10 cellular contexts compared by ENCODE assay signal in the genomic region with DNA sequence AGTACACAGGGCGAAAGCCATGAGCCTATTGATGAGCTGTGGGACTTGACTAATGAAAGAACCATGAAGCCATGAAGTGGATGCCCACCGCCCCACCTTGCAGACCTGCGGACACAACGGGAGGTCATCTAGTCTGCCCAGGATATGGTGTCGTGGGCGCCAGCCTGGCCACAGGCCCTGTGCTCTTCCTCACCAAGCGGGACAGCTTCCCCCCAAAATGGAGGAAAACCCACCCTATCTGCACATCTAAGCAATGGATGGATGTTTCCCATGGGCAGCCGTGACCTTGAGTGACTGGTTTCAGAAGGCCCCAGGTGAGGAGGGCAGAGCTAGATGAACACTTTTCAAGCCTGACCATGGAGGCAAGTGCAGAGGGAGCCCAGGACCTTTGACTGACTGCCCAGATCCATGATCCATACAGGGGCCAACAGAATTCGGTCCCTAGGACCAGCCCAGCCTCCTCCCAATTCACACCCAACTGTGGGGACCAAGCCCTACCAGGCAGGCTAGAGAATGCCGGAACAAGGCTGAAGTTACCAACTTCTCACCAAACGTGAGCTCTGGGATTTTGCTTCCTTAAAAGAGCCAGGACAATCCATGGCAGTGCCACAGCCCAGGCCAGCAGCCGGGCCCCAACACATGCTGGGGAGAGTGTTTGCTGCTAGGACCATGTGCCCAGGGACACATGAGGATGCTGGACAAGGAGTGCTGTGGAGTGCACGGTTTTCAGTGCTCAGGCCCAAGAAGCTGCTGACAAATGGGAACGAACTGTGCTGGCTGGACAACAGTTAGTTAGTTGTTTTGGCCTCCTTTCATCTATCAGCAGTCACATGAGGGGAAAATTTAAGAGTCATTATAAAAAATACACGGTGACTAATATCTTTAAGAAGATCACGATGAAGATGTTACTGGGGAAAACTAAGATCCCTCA.
DNase-seq lines count a peak whose midpoint lies in the region; ATAC-seq, FAIRE-seq and TF ChIP-seq lines count a peak whose summit lies in the region.
"Had no signal": no experiment of that assay in that cellular context is flagged by ENCODE, and none has a peak within 500 bp of the region (broad histone marks: within the 10 kb centered on the region; RNA-seq: fewer than 3 reads in every experiment).

No MANE protein-coding gene starts in this region.

- no peak overlapping the region for H3K4me3 Mint-ChIP-seq in T-helper 1 cell treated with Interleukin-12 subunit alpha and Interleukin-12 subunit beta and Interleukin-4 antibody, amounts not matched to agents 30 μg/mL and 1 μg/mL, for 36 hours

- H3K27ac Mint-ChIP-seq in T-helper 1 cell treated with Interleukin-12 subunit alpha and Interleukin-12 subunit beta and Interleukin-4 antibody, amounts not matched to agents 30 μg/mL and 1 μg/mL, for 36 hours: peak overlapping the region; percentile 87

- CTCF ChIA-PET in HepG2 (lab: Yijun Ruan, JAX; ENCODE audit: low intra/inter-chr PET ratio, low total read pairs): no interaction called here

- peaks cover 15% of the 10 kb centered on the region for H3K4me1 Mint-ChIP-seq in T-helper 1 cell treated with Interleukin-12 subunit alpha and Interleukin-12 subunit beta and Interleukin-4 antibody, amounts not matched to agents 30 μg/mL and 1 μg/mL, for 36 hours (ENCODE audit: low read depth)

- ATAC-seq in HepG2 (no peak), GM19467 (IDR thresholded peaks at IDR 0.05; ENCODE audit: unreplicated experiment) (no peak), GM21526 (IDR thresholded peaks at IDR 0.05; ENCODE audit: low FRiP score, unreplicated experiment) (no peak), SK-N-SH treated with all-trans-retinoic acid at 6 μM for 48 hours (no peak)

- DNase-seq in T-helper 1 cell: no peak
- DNase-seq in coronary artery (ENCODE audit: low spot score): peak; percentile 68
- DNase-seq in HepG2 (ENCODE audit: low spot score): no peak
- DNase-seq in substantia nigra (lab: John Stamatoyannopoulos, UW): peak in 10 of 49 donors; percentile 21 to 51 (median 34)
- DNase-seq: NCI-H446 had no signal

- in situ Hi-C loops in HepG2 (cut with HindIII; ENCODE audit: extremely low pct_ligation_motif_present, low pct_unique_long_range_greater_than_20kb): no loop called here

- POLR2A ChIA-PET in HepG2 (lab: Yijun Ruan, JAX): no interaction called here

- no peaks in the 10 kb centered on the region for H3K9me3 ChIP-seq in HepG2 (ENCODE audit: low read length)

- H3K27me3 ChIP-seq in HepG2 (ENCODE audit: control insufficient read depth in 1 of 2, insufficient read depth in 2 of 2, low read length in 2 of 2): no peaks in the 10 kb centered on the region

- WGBS in HepG2 (ENCODE audit: low lambda C conversion rate): 98% methylated on average over 15 of the region's 16 CpGs

- H3K27me3 Mint-ChIP-seq in T-helper 1 cell treated with Interleukin-12 subunit alpha and Interleukin-12 subunit beta and Interleukin-4 antibody, amounts not matched to agents 30 μg/mL and 1 μg/mL, for 36 hours (ENCODE audit: low read depth): no peaks in the 10 kb centered on the region

- no peak overlapping the region for H3K4me3 ChIP-seq in coronary artery
- no peak overlapping the region for H3K4me3 ChIP-seq in HepG2 (replicated peaks in 1 of 3; ENCODE audit: insufficient read depth in 1 of 3, low read depth in 2 of 3, low read length in 3 of 3)

- FAIRE-seq in HepG2 (lab: Jason Lieb, UNC): no peak

- no peak for TF ChIP-seq POLR2A in HepG2 (IDR thresholded peaks at IDR 0.05; ENCODE audit: insufficient read depth in 1 of 2, low read depth in 2 of 2, low read length in 2 of 2)

- peaks cover 9% of the 10 kb centered on the region for H3K9me3 Mint-ChIP-seq in T-helper 1 cell treated with Interleukin-12 subunit alpha and Interleukin-12 subunit beta and Interleukin-4 antibody, amounts not matched to agents 30 μg/mL and 1 μg/mL, for 36 hours

- peaks cover 21 to 55% of the 10 kb centered on the region in 2 experiments for H3K36me3 ChIP-seq in HepG2 (replicated peaks in 1 of 2; ENCODE audit: control insufficient read depth in 1 of 2, insufficient read depth in 2 of 2, low read length in 2 of 2)

- BruUV-seq in HepG2 (replicated peaks; lab: Mats Ljungman, UMichigan): no TSS peak

- TF ChIP-seq CTCF in coronary artery (IDR thresholded peaks at IDR 0.05): no peak
- TF ChIP-seq CTCF in HepG2 (CRISPR knock-in tag; IDR thresholded peaks at IDR 0.05): no peak

- H4K20me1 ChIP-seq in HepG2 (ENCODE audit: insufficient read depth, low read length): no peaks in the 10 kb centered on the region; the same call in 1 of the 2 replicates

- no peak for TF ChIP-seq EP300 in HepG2 (IDR thresholded peaks at IDR 0.05; ENCODE audit: low read depth in 2 of 2, low read length in 2 of 2)
- no peak for TF ChIP-seq EP300 in HepG2 (CRISPR knock-in tag; IDR thresholded peaks at IDR 0.05; ENCODE audit: borderline replicate concordance)

- H3K9ac ChIP-seq in HepG2 (ENCODE audit: insufficient read depth, low read depth, low read length): no peak overlapping the region

- intact Hi-C loops in HepG2 (cut with micrococcal nuclease; ENCODE audit: unreplicated experiment): no loop called here

- no peak overlapping the region for H3K4me2 ChIP-seq in HepG2 (ENCODE audit: low read depth, low read length)

- H3K27ac ChIP-seq in coronary artery (peak overlapping the region; percentile 18 to 78), HepG2 (ENCODE audit: extremely low read length, insufficient read depth, low read length) (no peak overlapping the region), substantia nigra (ENCODE audit: low read depth, low read length, poor library complexity, severe bottlenecking) (peak overlapping the region; percentile 80)
- H3K27ac ChIP-seq: 22Rv1 had no signal

- TF ChIP-seq RAD21 in HepG2 (CRISPR knock-in tag; IDR thresholded peaks at IDR 0.05): no peak

- no peak overlapping the region for H2AFZ ChIP-seq in HepG2 (ENCODE audit: low read length)

- H3K36me3 Mint-ChIP-seq in T-helper 1 cell treated with Interleukin-12 subunit alpha and Interleukin-12 subunit beta and Interleukin-4 antibody, amounts not matched to agents 30 μg/mL and 1 μg/mL, for 36 hours (ENCODE audit: low read depth): peaks cover 55% of the 10 kb centered on the region

- no peaks in the 10 kb centered on the region for H3K79me2 ChIP-seq in HepG2 (ENCODE audit: insufficient read depth, low read length)

- H3K4me1 ChIP-seq in HepG2 (ENCODE audit: insufficient read depth, low read length): no peaks in the 10 kb centered on the region

TF ChIP-seq in HepG2, 621 proteins besides CTCF, POLR2A, EP300 and RAD21:
- TF ChIP-seq, protein P1, sequence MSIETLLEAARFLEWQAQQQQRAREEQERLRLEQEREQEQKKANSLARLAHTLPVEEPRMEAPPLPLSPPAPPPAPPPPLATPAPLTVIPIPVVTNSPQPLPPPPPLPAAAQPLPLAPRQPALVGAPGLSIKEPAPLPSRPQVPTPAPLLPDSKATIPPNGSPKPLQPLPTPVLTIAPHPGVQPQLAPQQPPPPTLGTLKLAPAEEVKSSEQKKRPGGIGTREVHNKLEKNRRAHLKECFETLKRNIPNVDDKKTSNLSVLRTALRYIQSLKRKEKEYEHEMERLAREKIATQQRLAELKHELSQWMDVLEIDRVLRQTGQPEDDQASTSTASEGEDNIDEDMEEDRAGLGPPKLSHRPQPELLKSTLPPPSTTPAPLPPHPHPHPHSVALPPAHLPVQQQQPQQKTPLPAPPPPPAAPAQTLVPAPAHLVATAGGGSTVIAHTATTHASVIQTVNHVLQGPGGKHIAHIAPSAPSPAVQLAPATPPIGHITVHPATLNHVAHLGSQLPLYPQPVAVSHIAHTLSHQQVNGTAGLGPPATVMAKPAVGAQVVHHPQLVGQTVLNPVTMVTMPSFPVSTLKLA (IDR thresholded peaks at IDR 0.05): peak; percentile 64
- TF ChIP-seq STAT5B (CRISPR knock-in tag; IDR thresholded peaks at IDR 0.05) (no peak), ARHGAP35 (CRISPR knock-in tag; IDR thresholded peaks at IDR 0.05; ENCODE audit: borderline replicate concordance) (no peak), RFX5 (IDR thresholded peaks at IDR 0.05; ENCODE audit: low read depth, low read length) (no peak), ZNF776 (CRISPR knock-in tag; IDR thresholded peaks at IDR 0.05) (no peak), MBNL3 (CRISPR knock-in tag; conservative IDR thresholded peaks at IDR 0.05) (no peak)

TF ChIP-seq in SK-N-SH treated with all-trans-retinoic acid at 6 μM for 48 hours, 23 proteins besides CTCF, POLR2A, EP300 and RAD21:
- no peak for TF ChIP-seq ZNF8 (CRISPR knock-in tag; IDR thresholded peaks at IDR 0.05)
- TF ChIP-seq ZFP3 (CRISPR knock-in tag; IDR thresholded peaks at IDR 0.05): no peak
- TF ChIP-seq SNAI2 (CRISPR knock-in tag; IDR thresholded peaks at IDR 0.05): no peak
- TF ChIP-seq CSDC2 (CRISPR knock-in tag; IDR thresholded peaks at IDR 0.05): no peak
- TF ChIP-seq BACH2 (CRISPR knock-in tag; IDR thresholded peaks at IDR 0.05; ENCODE audit: borderline replicate concordance): no peak
- TF ChIP-seq ISL1 (CRISPR knock-in tag; IDR thresholded peaks at IDR 0.05): no peak
- TF ChIP-seq ZC3H10 (CRISPR knock-in tag; IDR thresholded peaks at IDR 0.05): no peak
- TF ChIP-seq ZNF565 (CRISPR knock-in tag; conservative IDR thresholded peaks at IDR 0.05; ENCODE audit: low read depth): no peak
